Comparison of ENCODE assay signal across 1 cellular context in genomic region chr20:57471496-57472210, GRCh38.
TF ChIP-seq lines count a peak whose summit lies in the region.

No MANE protein-coding gene starts in this region.

TF ChIP-seq in HEK293T, 16 proteins besides CTCF, POLR2A, EP300 and RAD21 (continued from another document):
- TF ChIP-seq FOXK2 (IDR thresholded peaks at IDR 0.05) (no peak), ELF4 (IDR thresholded peaks at IDR 0.05) (no peak), CTBP1 (IDR thresholded peaks at IDR 0.05; ENCODE audit: borderline replicate concordance) (no peak), ZNF384 (IDR thresholded peaks at IDR 0.05) (no peak), L3MBTL2 (conservative IDR thresholded peaks at IDR 0.05) (no peak), FOXM1 (IDR thresholded peaks at IDR 0.05; ENCODE audit: borderline replicate concordance) (no peak)
